Comparison of ENCODE assay signal across 8 cellular contexts in genomic region chr6:35096129-35096852, GRCh38. TPM values are rescaled to one million over a fixed set of nuclear protein-coding genes. Genes with fewer than 3 reads are reported as not detected.
DNase-seq lines count a peak whose midpoint lies in the region; ATAC-seq, FAIRE-seq and TF ChIP-seq lines count a peak whose summit lies in the region.

No MANE protein-coding gene starts in this region.

- H3K27ac ChIP-seq in pancreas: no peak overlapping the region

- H3K4me1 ChIP-seq in pancreas: peaks cover 0 to 11% (median 10%) of the 10 kb centered on the region in 3 donors

- H3K36me3 ChIP-seq in pancreas: no peaks in the 10 kb centered on the region

- no peak overlapping the region for H3K27ac Mint-ChIP-seq in activated CD4-positive, alpha-beta T cell treated with anti-CD3 and anti-CD28 coated beads for 36 hours

- H3K4me1 Mint-ChIP-seq in activated CD4-positive, alpha-beta T cell treated with anti-CD3 and anti-CD28 coated beads for 36 hours: no peaks in the 10 kb centered on the region

- no peaks in the 10 kb centered on the region for H3K36me3 Mint-ChIP-seq in activated CD4-positive, alpha-beta T cell treated with anti-CD3 and anti-CD28 coated beads for 36 hours (ENCODE audit: low read depth)

- H3K9me3 Mint-ChIP-seq in activated CD4-positive, alpha-beta T cell treated with anti-CD3 and anti-CD28 coated beads for 36 hours (ENCODE audit: low read depth): no peaks in the 10 kb centered on the region

- POLR2A ChIA-PET in activated CD4-positive, alpha-beta T cell treated with anti-CD3 and anti-CD28 coated beads for 36 hours (lab: Charles Lee): no interaction called here

- peak; percentile 85 for ATAC-seq in esophagus mucosa
- ATAC-seq in pancreas: peak; percentile 50 to 79 (median 76)
- no peak for ATAC-seq in activated CD4-positive, alpha-beta T cell treated with anti-CD3 and anti-CD28 coated beads for 36 hours
- ATAC-seq in GM21447 (IDR thresholded peaks at IDR 0.05; ENCODE audit: unreplicated experiment): no peak

- intact Hi-C loops in pancreas (cut with DNase I): no loop called here
- intact Hi-C loops in activated CD4-positive, alpha-beta T cell treated with anti-CD3 and anti-CD28 coated beads for 36 hours (cut with DNase I, micrococcal nuclease): no loop called here

- no peak for FAIRE-seq in pancreas (lab: Jason Lieb, UNC)

- CTCF ChIA-PET in activated CD4-positive, alpha-beta T cell treated with anti-CD3 and anti-CD28 coated beads for 36 hours (lab: Charles Lee): interaction anchor here (0.7 kb wide), 1 partner anchor 56 kb away, joined by 3 read pairs; no protein-coding TSS in a partner anchor

- H3K4me3 ChIP-seq in pancreas: no peak overlapping the region

- no peak for TF ChIP-seq CTCF in pancreas (IDR thresholded peaks at IDR 0.05)

- WGBS in pancreas, 2 donors: 5 to 8% methylated on average over 3 of the region's 3 CpGs

- H3K4me3 Mint-ChIP-seq in activated CD4-positive, alpha-beta T cell treated with anti-CD3 and anti-CD28 coated beads for 36 hours: no peak overlapping the region

- no peaks in the 10 kb centered on the region for H3K9me3 ChIP-seq in pancreas

- H3K27me3 Mint-ChIP-seq in activated CD4-positive, alpha-beta T cell treated with anti-CD3 and anti-CD28 coated beads for 36 hours: no peaks in the 10 kb centered on the region

- DNase-seq in GM03348 (ENCODE audit: low spot score) (peak; percentile 75), NCI-H69 (lab: John Stamatoyannopoulos, UW) (peak; percentile 91), pancreas (no peak), OCI-M1 (lab: John Stamatoyannopoulos, UW) (no peak), GM19238 (ENCODE audit: insufficient read length, low spot score) (no peak)
- DNase-seq in activated CD4-positive, alpha-beta T cell treated with anti-CD3 and anti-CD28 coated beads for 36 hours: no peak

- H3K27me3 ChIP-seq in pancreas: no peaks in the 10 kb centered on the region

RNA-seq across cellular contexts. Expression of gene TCP11, which starts 44.8 kb away (rescaled TPM):
- total RNA-seq in esophagus mucosa (not detected), pancreas (under 1 TPM in 1 of 6 donors, not detected in 5; 0.34 TPM)
- under 1 TPM in 1 of 2 donors, not detected in 1; 0.14 TPM for polyA plus RNA-seq in pancreas
- total RNA-seq in activated CD4-positive, alpha-beta T cell treated with anti-CD3 and anti-CD28 coated beads for 36 hours: not detected

Comparison
In these comparisons a context has a peak if more than half of its experiments do, and no peak if none do; other contexts are left out.
1. DNase-seq: peak in GM03348 (single experiment) and NCI-H69 (single experiment); none in pancreas (0 of 6), OCI-M1 (single experiment), GM19238 (single experiment) and activated CD4-positive, alpha-beta T cell treated with anti-CD3 and anti-CD28 coated beads for 36 hours (single experiment).
2. ATAC-seq: peak in esophagus mucosa (single experiment) and pancreas (4 of 4); none in activated CD4-positive, alpha-beta T cell treated with anti-CD3 and anti-CD28 coated beads for 36 hours (single experiment) and GM21447 (single experiment).